Comparison of ENCODE assay signal across 17 cellular contexts in genomic region chr11:133515075-133515474, GRCh38. TPM values are rescaled to one million over a fixed set of nuclear protein-coding genes. Genes with fewer than 3 reads are reported as not detected.
"Had no signal": no experiment of that assay in that cellular context is flagged by ENCODE, and none has a peak within 500 bp of the region (broad histone marks: within the 10 kb centered on the region; RNA-seq: fewer than 3 reads in every experiment).

No MANE protein-coding gene starts in this region.

- H3K36me3 ChIP-seq: heart left ventricle, ovary, upper lobe of left lung had no signal

- DNase-seq: activated CD4-positive, alpha-beta T cell treated with anti-CD3 and anti-CD28 coated beads, Interleukin-2, amount 10 ng/mL, durations not matched to agents 7 days and 5 days; activated CD8-positive, alpha-beta memory T cell treated with anti-CD3 and anti-CD28 coated beads, Interleukin-2, amount 50 U/mL, for 48 hours; activated gamma-delta T cell treated with Interleukin-2 at 50 U/mL for 16 hours; activated naive CD8-positive, alpha-beta T cell treated with anti-CD3 and anti-CD28 coated beads for 36 hours; cortex of kidney; effector CD8-positive, alpha-beta T cell; heart left ventricle; immature natural killer cell; left cardiac atrium; ovary; stimulated activated naive CD8-positive, alpha-beta T cell treated with anti-CD3 and anti-CD28 coated beads, Interleukin-15, amount 100 ng/mL, for 72 hours; upper lobe of left lung had no signal

- FAIRE-seq: frontal cortex had no signal

- H3K36me3 Mint-ChIP-seq: activated naive CD8-positive, alpha-beta T cell treated with anti-CD3 and anti-CD28 coated beads for 36 hours; brain; immature natural killer cell; mesothelial cell of epicardium had no signal

- ATAC-seq: heart left ventricle; left cardiac atrium; sciatic nerve; stimulated activated naive CD8-positive, alpha-beta T cell treated with anti-CD3 and anti-CD28 coated beads, Interleukin-15, amount 100 ng/mL, for 72 hours had no signal

- H3K4me1 ChIP-seq: upper lobe of left lung had no signal

- H3K4me3 Mint-ChIP-seq: activated CD4-positive, alpha-beta T cell treated with anti-CD3 and anti-CD28 coated beads, Interleukin-2, amount 10 ng/mL, durations not matched to agents 7 days and 5 days; activated naive CD8-positive, alpha-beta T cell treated with anti-CD3 and anti-CD28 coated beads for 36 hours; immature natural killer cell; mesothelial cell of epicardium; stimulated activated naive CD8-positive, alpha-beta T cell treated with anti-CD3 and anti-CD28 coated beads, Interleukin-15, amount 100 ng/mL, for 72 hours had no signal

- H3K9me3 ChIP-seq: heart left ventricle, ovary, upper lobe of left lung had no signal

- H3K27me3 Mint-ChIP-seq: activated CD4-positive, alpha-beta T cell treated with anti-CD3 and anti-CD28 coated beads, Interleukin-2, amount 10 ng/mL, durations not matched to agents 7 days and 5 days; activated naive CD8-positive, alpha-beta T cell treated with anti-CD3 and anti-CD28 coated beads for 36 hours; stimulated activated naive CD8-positive, alpha-beta T cell treated with anti-CD3 and anti-CD28 coated beads, Interleukin-15, amount 100 ng/mL, for 72 hours had no signal

- H3K27ac ChIP-seq: heart left ventricle, ovary, upper lobe of left lung had no signal

- H3K9me3 Mint-ChIP-seq: activated CD4-positive, alpha-beta T cell treated with anti-CD3 and anti-CD28 coated beads, Interleukin-2, amount 10 ng/mL, durations not matched to agents 7 days and 5 days; activated naive CD8-positive, alpha-beta T cell treated with anti-CD3 and anti-CD28 coated beads for 36 hours; mesothelial cell of epicardium had no signal

- H3K4me1 Mint-ChIP-seq: activated CD4-positive, alpha-beta T cell treated with anti-CD3 and anti-CD28 coated beads, Interleukin-2, amount 10 ng/mL, durations not matched to agents 7 days and 5 days; activated naive CD8-positive, alpha-beta T cell treated with anti-CD3 and anti-CD28 coated beads for 36 hours; immature natural killer cell; mesothelial cell of epicardium; stimulated activated naive CD8-positive, alpha-beta T cell treated with anti-CD3 and anti-CD28 coated beads, Interleukin-15, amount 100 ng/mL, for 72 hours had no signal

- H3K27me3 ChIP-seq: ovary, upper lobe of left lung had no signal

- H3K27ac Mint-ChIP-seq: activated CD4-positive, alpha-beta T cell treated with anti-CD3 and anti-CD28 coated beads, Interleukin-2, amount 10 ng/mL, durations not matched to agents 7 days and 5 days; activated naive CD8-positive, alpha-beta T cell treated with anti-CD3 and anti-CD28 coated beads for 36 hours; immature natural killer cell; mesothelial cell of epicardium had no signal

- H3K4me3 ChIP-seq: heart left ventricle, lung, ovary, upper lobe of left lung had no signal

RNA-seq across cellular contexts. Expression of gene OPCML, which starts 17.2 kb away (rescaled TPM):
- total RNA-seq: activated CD4-positive, alpha-beta T cell treated with anti-CD3 and anti-CD28 coated beads, Interleukin-2, amount 10 ng/mL, durations not matched to agents 7 days and 5 days; activated naive CD8-positive, alpha-beta T cell treated with anti-CD3 and anti-CD28 coated beads for 36 hours had no signal
